ENCODE assay signal across 9 cellular contexts in genomic region chr4:921830-922331, GRCh38. TPM values are rescaled to one million over a fixed set of nuclear protein-coding genes. Genes with fewer than 3 reads are reported as not detected.
A peak's percentile ranks its signal among the peaks of the same experiment; 100 is the strongest.
DNase-seq lines count a peak whose midpoint lies in the region; ATAC-seq and TF ChIP-seq lines count a peak whose summit lies in the region.
"Had no signal": no experiment of that assay in that cellular context is flagged by ENCODE, and none has a peak within 500 bp of the region (broad histone marks: within the 10 kb centered on the region; RNA-seq: fewer than 3 reads in every experiment).

No MANE protein-coding gene starts in this region.

- no peak overlapping the region for H3K4me3 Mint-ChIP-seq in activated T-helper 2 cell treated with anti-CD3 and anti-CD28 coated beads, Interferon-gamma antibody, Interleukin-2, Interleukin-4, amounts not matched to agents 10 μg/mL and 5 μg/mL and 100 μg/mL, durations not matched to agents 14 hours and 24 hours and 36 hours (ENCODE audit: low read depth)

- H3K27ac ChIP-seq in transverse colon, result peak overlapping the region in 3 of 4 donors; percentile 1 to 61 (median 36)
- H3K27ac ChIP-seq: brain microvascular endothelial cell had no signal

- peak; percentile 53 for DNase-seq in activated effector memory CD4-positive, alpha-beta T cell treated with anti-CD3 and anti-CD28 coated beads, Interleukin-2, amount 50 U/mL, for 16 hours
- no peak for DNase-seq in activated effector memory CD4-positive, alpha-beta T cell treated with Interleukin-2 at 50 U/mL for 16 hours
- DNase-seq in activated T-helper 2 cell treated with anti-CD3 and anti-CD28 coated beads, Interferon-gamma antibody, Interleukin-2, Interleukin-4, amounts not matched to agents 10 μg/mL and 5 μg/mL and 100 μg/mL, durations not matched to agents 14 hours and 24 hours and 36 hours (ENCODE audit: low spot score), result no peak
- DNase-seq in transverse colon (peak; percentile 26), AG08395 (ENCODE audit: low spot score) (no peak), Right ventricle myocardium superior (no peak)
- DNase-seq: brain microvascular endothelial cell had no signal

- H3K36me3 Mint-ChIP-seq in activated T-helper 2 cell treated with anti-CD3 and anti-CD28 coated beads, Interferon-gamma antibody, Interleukin-2, Interleukin-4, amounts not matched to agents 10 μg/mL and 5 μg/mL and 100 μg/mL, durations not matched to agents 14 hours and 24 hours and 36 hours (ENCODE audit: low read depth), result peaks cover 37% of the 10 kb centered on the region

- H3K27me3 ChIP-seq in transverse colon, result no peaks in the 10 kb centered on the region
- H3K27me3 ChIP-seq: brain microvascular endothelial cell had no signal

- H3K9me3 ChIP-seq in transverse colon, result no peaks in the 10 kb centered on the region

- peaks cover 3% of the 10 kb centered on the region for H3K9me3 Mint-ChIP-seq in activated T-helper 2 cell treated with anti-CD3 and anti-CD28 coated beads, Interferon-gamma antibody, Interleukin-2, Interleukin-4, amounts not matched to agents 10 μg/mL and 5 μg/mL and 100 μg/mL, durations not matched to agents 14 hours and 24 hours and 36 hours

- in situ Hi-C loops in transverse colon (cut with MboI; ENCODE audit: low pct_ligation_motif_present in 1 of 4, low pct_unique_long_range_greater_than_20kb in 1 of 4, low sequenced_read_pairs in 3 of 4), result no loop called here

- no peaks in the 10 kb centered on the region for H3K27me3 Mint-ChIP-seq in activated T-helper 2 cell treated with anti-CD3 and anti-CD28 coated beads, Interferon-gamma antibody, Interleukin-2, Interleukin-4, amounts not matched to agents 10 μg/mL and 5 μg/mL and 100 μg/mL, durations not matched to agents 14 hours and 24 hours and 36 hours (ENCODE audit: low read depth)

- no peak for TF ChIP-seq POLR2A in transverse colon (IDR thresholded peaks at IDR 0.05)

- H3K4me1 ChIP-seq in transverse colon, result peaks cover 0 to 27% (median 6%) of the 10 kb centered on the region in 4 donors

- WGBS in transverse colon (ENCODE audit: low coverage in 1 of 2), 2 donors, result 80 to 81% methylated on average over 2 to 17 of the region's 17 CpGs

- no peaks in the 10 kb centered on the region for H3K36me3 ChIP-seq in transverse colon
- H3K36me3 ChIP-seq: brain microvascular endothelial cell had no signal

- peak overlapping the region; percentile 38 for H3K27ac Mint-ChIP-seq in activated T-helper 2 cell treated with anti-CD3 and anti-CD28 coated beads, Interferon-gamma antibody, Interleukin-2, Interleukin-4, amounts not matched to agents 10 μg/mL and 5 μg/mL and 100 μg/mL, durations not matched to agents 14 hours and 24 hours and 36 hours

- no peak for TF ChIP-seq CTCF in transverse colon (IDR thresholded peaks at IDR 0.05)

- no peak overlapping the region for H3K4me3 ChIP-seq in transverse colon

- intact Hi-C loops in activated T-helper 2 cell treated with anti-CD3 and anti-CD28 coated beads, Interferon-gamma antibody, Interleukin-2, Interleukin-4, amounts not matched to agents 10 μg/mL and 5 μg/mL and 100 μg/mL, durations not matched to agents 14 hours and 24 hours and 36 hours (cut with micrococcal nuclease), result loop anchor here (1.0 kb wide), 1 partner anchor 8 kb away; no protein-coding TSS in a partner anchor
- intact Hi-C loops in transverse colon (cut with DNase I; ENCODE audit: low total_unique reads) (no loop called here), Right ventricle myocardium superior (cut with DNase I) (no loop called here)

- H3K4me1 Mint-ChIP-seq in activated T-helper 2 cell treated with anti-CD3 and anti-CD28 coated beads, Interferon-gamma antibody, Interleukin-2, Interleukin-4, amounts not matched to agents 10 μg/mL and 5 μg/mL and 100 μg/mL, durations not matched to agents 14 hours and 24 hours and 36 hours (ENCODE audit: low read depth), result peaks cover 48% of the 10 kb centered on the region

- ATAC-seq in HG02885 (IDR thresholded peaks at IDR 0.05; ENCODE audit: poor library complexity, unreplicated experiment) (peak; percentile 49), esophagus mucosa (no peak), Right ventricle myocardium superior (ENCODE audit: poor library complexity) (no peak)

- TF ChIP-seq EP300 in transverse colon (IDR thresholded peaks at IDR 0.05; ENCODE audit: low read depth), result no peak

RNA-seq across cellular contexts. Expression of gene GAK, which starts 10.2 kb away (rescaled TPM):
- total RNA-seq in activated T-helper 2 cell treated with anti-CD3 and anti-CD28 coated beads, Interferon-gamma antibody, Interleukin-2, Interleukin-4, amounts not matched to agents 10 μg/mL and 5 μg/mL and 100 μg/mL, durations not matched to agents 14 hours and 24 hours and 36 hours, result 123 and 125 TPM in 2 replicates
- total RNA-seq in transverse colon, result 100 to 1,000 TPM; 230 to 882 (median 305) TPM
- 69.1 TPM for total RNA-seq in esophagus mucosa
- 27.9 TPM for total RNA-seq in Right ventricle myocardium superior

RNA-seq across cellular contexts. Expression of gene TMEM175, which starts 10.4 kb away (rescaled TPM):
- total RNA-seq in activated T-helper 2 cell treated with anti-CD3 and anti-CD28 coated beads, Interferon-gamma antibody, Interleukin-2, Interleukin-4, amounts not matched to agents 10 μg/mL and 5 μg/mL and 100 μg/mL, durations not matched to agents 14 hours and 24 hours and 36 hours, result 11.8 and 12.9 TPM in 2 replicates
- total RNA-seq in transverse colon, result 100 to 1,000 TPM in 1 of 4 donors, 10 to 100 TPM in 3; 44.0 to 116 (median 50.5) TPM
- total RNA-seq in esophagus mucosa, result 11.2 TPM
- 14.9 TPM for total RNA-seq in Right ventricle myocardium superior

RNA-seq across cellular contexts. Expression of gene DGKQ, which starts 51.5 kb away (rescaled TPM):
- 13.0 and 14.4 TPM in 2 replicates for total RNA-seq in activated T-helper 2 cell treated with anti-CD3 and anti-CD28 coated beads, Interferon-gamma antibody, Interleukin-2, Interleukin-4, amounts not matched to agents 10 μg/mL and 5 μg/mL and 100 μg/mL, durations not matched to agents 14 hours and 24 hours and 36 hours
- total RNA-seq in transverse colon, result 100 to 1,000 TPM in 2 of 4 donors, 10 to 100 TPM in 2; 51.8 to 147 (median 86.0) TPM
- 12.0 TPM for total RNA-seq in esophagus mucosa
- 3.3 TPM for total RNA-seq in Right ventricle myocardium superior

Comparison
In these comparisons a context has a peak if more than half of its experiments do, and no peak if none do; other contexts are left out.
1. DNase-seq: peak in activated effector memory CD4-positive, alpha-beta T cell treated with anti-CD3 and anti-CD28 coated beads, Interleukin-2, amount 50 U/mL, for 16 hours (single experiment) and transverse colon (single experiment); none in activated effector memory CD4-positive, alpha-beta T cell treated with Interleukin-2 at 50 U/mL for 16 hours (single experiment), activated T-helper 2 cell treated with anti-CD3 and anti-CD28 coated beads, Interferon-gamma antibody, Interleukin-2, Interleukin-4, amounts not matched to agents 10 μg/mL and 5 μg/mL and 100 μg/mL, durations not matched to agents 14 hours and 24 hours and 36 hours (single experiment), AG08395 (single experiment) and Right ventricle myocardium superior (single experiment).